17 cellular contexts compared by ENCODE assay signal in the genomic region with DNA sequence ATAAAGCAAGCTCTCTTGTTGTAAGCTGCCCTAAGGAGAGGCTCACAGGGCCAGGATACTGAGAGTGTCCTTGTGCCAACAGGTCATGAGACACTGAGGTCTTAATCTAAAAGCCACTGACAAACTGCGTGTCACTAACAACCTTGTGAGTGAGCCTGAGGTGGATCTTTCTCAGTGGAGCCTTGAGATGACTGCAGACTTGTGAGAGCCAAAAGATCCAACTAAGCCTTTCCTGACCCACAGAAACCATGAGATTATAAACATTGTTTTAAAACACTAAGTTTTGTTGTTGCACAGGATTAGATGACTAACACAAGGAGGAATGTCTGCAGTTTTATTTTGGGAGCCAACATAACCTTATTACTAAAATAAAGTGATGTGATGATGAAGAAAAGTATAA.
DNase-seq lines count a peak whose midpoint lies in the region; ATAC-seq and TF ChIP-seq lines count a peak whose summit lies in the region.
"Had no signal": no experiment of that assay in that cellular context is flagged by ENCODE, and none has a peak within 500 bp of the region (broad histone marks: within the 10 kb centered on the region; RNA-seq: fewer than 3 reads in every experiment).

No MANE protein-coding gene starts in this region.

- H3K27ac ChIP-seq in breast epithelium (no peak overlapping the region), ascending aorta (peak overlapping the region; percentile 66 to 68)
- H3K27ac ChIP-seq: tibial nerve, VCaP had no signal

- no peaks in the 10 kb centered on the region for H3K9me3 Mint-ChIP-seq in MCF 10A (ENCODE audit: unreplicated experiment)
- H3K9me3 Mint-ChIP-seq: nephron progenitor cell had no signal

- H3K27me3 Mint-ChIP-seq in MCF 10A (ENCODE audit: insufficient read depth, unreplicated experiment): no peaks in the 10 kb centered on the region

- H3K36me3 Mint-ChIP-seq in MCF 10A (ENCODE audit: insufficient read depth, unreplicated experiment): no peaks in the 10 kb centered on the region

- TF ChIP-seq CTCF in MCF 10A (IDR thresholded peaks at IDR 0.05; ENCODE audit: unreplicated experiment) (no peak), breast epithelium (IDR thresholded peaks at IDR 0.05) (no peak), ascending aorta (IDR thresholded peaks at IDR 0.05) (no peak)

- H3K4me1 ChIP-seq in breast epithelium (no peaks in the 10 kb centered on the region), ascending aorta (no peaks in the 10 kb centered on the region)
- H3K4me1 ChIP-seq: tibial nerve had no signal

- H3K36me3 ChIP-seq in breast epithelium (no peaks in the 10 kb centered on the region), ascending aorta (no peaks in the 10 kb centered on the region)
- H3K36me3 ChIP-seq: tibial nerve had no signal

- H3K4me3 ChIP-seq in breast epithelium (no peak overlapping the region), ascending aorta (no peak overlapping the region)
- H3K4me3 ChIP-seq: skin epidermis, tibial nerve had no signal

- H3K4me1 Mint-ChIP-seq in MCF 10A (ENCODE audit: insufficient read depth, unreplicated experiment): peaks cover 6% of the 10 kb centered on the region

- H3K9me3 ChIP-seq in breast epithelium (no peaks in the 10 kb centered on the region), ascending aorta (no peaks in the 10 kb centered on the region)
- H3K9me3 ChIP-seq: tibial nerve had no signal

- intact Hi-C loops in MCF 10A (cut with micrococcal nuclease) (no loop called here), breast epithelium (cut with DNase I; ENCODE audit: low total_unique reads) (no loop called here), ascending aorta (cut with DNase I) (no loop called here), Right ventricle myocardium superior (cut with DNase I) (no loop called here)

- ATAC-seq in GM21723 (IDR thresholded peaks at IDR 0.05; ENCODE audit: unreplicated experiment): no peak
- no peak for ATAC-seq in GM18519 (IDR thresholded peaks at IDR 0.05; ENCODE audit: low FRiP score, unreplicated experiment)
- no peak for ATAC-seq in Right ventricle myocardium superior (ENCODE audit: poor library complexity)

- DNase-seq in MCF 10A (ENCODE audit: unreplicated experiment): peak; percentile 38
- no peak for DNase-seq in breast epithelium (ENCODE audit: low spot score in 2 of 2)
- DNase-seq in ascending aorta (ENCODE audit: low spot score in 2 of 2): no peak
- peak; percentile 78 for DNase-seq in foreskin melanocyte
- no peak for DNase-seq in activated naive CD4-positive, alpha-beta T cell treated with Interleukin-2 at 50 U/mL for 16 hours
- no peak for DNase-seq in Right ventricle myocardium superior
- DNase-seq: DMS53; effector memory CD4-positive, alpha-beta T cell; NCI-H1092 treated with DMSO at 0.1 percent for 48 hours; NCI-H510A treated with DMSO at 0.1 percent for 48 hours; nephron progenitor cell; SHP77 treated with DMSO at 0.1 percent for 48 hours had no signal

- no peaks in the 10 kb centered on the region for H3K27me3 ChIP-seq in breast epithelium
- H3K27me3 ChIP-seq in ascending aorta: no peaks in the 10 kb centered on the region
- H3K27me3 ChIP-seq: tibial nerve had no signal

- H3K4me3 Mint-ChIP-seq in MCF 10A (ENCODE audit: unreplicated experiment): no peak overlapping the region
- H3K4me3 Mint-ChIP-seq: nephron progenitor cell had no signal

- no peak for TF ChIP-seq POLR2A in breast epithelium (IDR thresholded peaks at IDR 0.05)

- peak overlapping the region; percentile 61 for H3K27ac Mint-ChIP-seq in MCF 10A (ENCODE audit: low read depth, unreplicated experiment)
- H3K27ac Mint-ChIP-seq: nephron progenitor cell had no signal

- POLR2A ChIA-PET in MCF 10A (lab: Yijun Ruan, JAX): no interaction called here

- no TSS peak for BruUV-seq in MCF 10A (replicated peaks; lab: Mats Ljungman, UMichigan)

- CTCF ChIA-PET in MCF 10A (lab: Yijun Ruan, JAX): no interaction called here

Comparison
In these comparisons a context has a peak if more than half of its experiments do, and no peak if none do; other contexts are left out.
1. DNase-seq: peak in MCF 10A (single experiment) and foreskin melanocyte (single experiment); none in breast epithelium (0 of 2), ascending aorta (0 of 2), activated naive CD4-positive, alpha-beta T cell treated with Interleukin-2 at 50 U/mL for 16 hours (single experiment) and Right ventricle myocardium superior (single experiment).
2. H3K27ac ChIP-seq: peak in ascending aorta (2 of 2); none in breast epithelium (0 of 2).